In the genomic region with DNA sequence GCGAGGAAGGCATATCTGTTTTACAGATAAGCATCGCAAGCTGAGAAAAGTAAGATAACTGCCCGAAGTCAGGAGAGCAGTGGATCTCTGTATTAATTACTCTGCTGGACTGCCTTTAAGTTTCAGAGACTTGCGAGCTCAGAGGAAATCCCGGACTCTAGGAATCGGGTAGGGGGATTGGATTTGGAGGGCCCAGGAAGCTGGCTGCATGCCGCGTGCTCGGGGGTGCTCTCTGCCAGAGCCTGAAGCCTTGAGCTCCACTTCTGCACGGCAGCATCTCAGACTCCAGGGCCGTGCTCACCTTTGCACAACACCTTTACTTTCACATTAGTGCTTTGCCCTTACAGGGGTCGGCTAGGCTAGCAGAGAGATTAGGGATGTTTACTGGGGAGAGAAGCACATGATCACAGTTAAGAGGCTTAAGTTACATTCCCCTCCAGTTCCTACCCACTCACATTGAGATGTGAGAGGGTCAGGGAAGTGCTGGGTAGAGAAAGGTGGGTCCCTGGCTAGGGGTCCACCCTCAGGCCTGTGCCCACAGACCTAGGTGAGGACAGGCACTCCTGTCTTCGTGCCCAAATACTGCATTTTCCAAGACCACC, we compare ENCODE assay signal across 2 cellular contexts.
TF ChIP-seq lines count a peak whose summit lies in the region.

No MANE protein-coding gene starts in this region.

TF ChIP-seq in SK-N-SH, 30 proteins besides CTCF, POLR2A, EP300 and RAD21:
- no peak for TF ChIP-seq TAF1 (IDR thresholded peaks at IDR 0.05; ENCODE audit: borderline replicate concordance, low read depth, low read length)
- no peak for TF ChIP-seq RFX5 (IDR thresholded peaks at IDR 0.05; ENCODE audit: low read length)
- TF ChIP-seq FOXM1 (IDR thresholded peaks at IDR 0.05; ENCODE audit: low read depth): no peak
- TF ChIP-seq, protein P1, sequence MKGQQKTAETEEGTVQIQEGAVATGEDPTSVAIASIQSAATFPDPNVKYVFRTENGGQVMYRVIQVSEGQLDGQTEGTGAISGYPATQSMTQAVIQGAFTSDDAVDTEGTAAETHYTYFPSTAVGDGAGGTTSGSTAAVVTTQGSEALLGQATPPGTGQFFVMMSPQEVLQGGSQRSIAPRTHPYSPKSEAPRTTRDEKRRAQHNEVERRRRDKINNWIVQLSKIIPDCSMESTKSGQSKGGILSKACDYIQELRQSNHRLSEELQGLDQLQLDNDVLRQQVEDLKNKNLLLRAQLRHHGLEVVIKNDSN (IDR thresholded peaks at IDR 0.05; ENCODE audit: borderline replicate concordance, low read depth): no peak
- peak; percentile 64 for TF ChIP-seq GATA2 (CRISPR knock-in tag; IDR thresholded peaks at IDR 0.05)
TF ChIP-seq in SK-N-SH: peak in this region for 1.

TF ChIP-seq in SK-N-SH treated with all-trans-retinoic acid at 6 μM for 48 hours, 23 proteins besides CTCF, POLR2A, EP300 and RAD21:
- TF ChIP-seq, protein P2, sequence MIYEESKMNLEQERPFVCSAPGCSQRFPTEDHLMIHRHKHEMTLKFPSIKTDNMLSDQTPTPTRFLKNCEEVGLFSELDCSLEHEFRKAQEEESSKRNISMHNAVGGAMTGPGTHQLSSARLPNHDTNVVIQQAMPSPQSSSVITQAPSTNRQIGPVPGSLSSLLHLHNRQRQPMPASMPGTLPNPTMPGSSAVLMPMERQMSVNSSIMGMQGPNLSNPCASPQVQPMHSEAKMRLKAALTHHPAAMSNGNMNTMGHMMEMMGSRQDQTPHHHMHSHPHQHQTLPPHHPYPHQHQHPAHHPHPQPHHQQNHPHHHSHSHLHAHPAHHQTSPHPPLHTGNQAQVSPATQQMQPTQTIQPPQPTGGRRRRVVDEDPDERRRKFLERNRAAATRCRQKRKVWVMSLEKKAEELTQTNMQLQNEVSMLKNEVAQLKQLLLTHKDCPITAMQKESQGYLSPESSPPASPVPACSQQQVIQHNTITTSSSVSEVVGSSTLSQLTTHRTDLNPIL (CRISPR knock-in tag; IDR thresholded peaks at IDR 0.05; ENCODE audit: low read depth): no peak
- no peak for TF ChIP-seq ARNTL (CRISPR knock-in tag; IDR thresholded peaks at IDR 0.05; ENCODE audit: borderline replicate concordance, low read depth)
- no peak for TF ChIP-seq PPARA (CRISPR knock-in tag; IDR thresholded peaks at IDR 0.05; ENCODE audit: borderline replicate concordance)
- no peak for TF ChIP-seq RARB (CRISPR knock-in tag; IDR thresholded peaks at IDR 0.05)
- no peak for TF ChIP-seq ZNF8 (CRISPR knock-in tag; IDR thresholded peaks at IDR 0.05)
- TF ChIP-seq BACH2 (CRISPR knock-in tag; IDR thresholded peaks at IDR 0.05; ENCODE audit: borderline replicate concordance): no peak
- TF ChIP-seq SNAI2 (CRISPR knock-in tag; IDR thresholded peaks at IDR 0.05): no peak
- no peak for TF ChIP-seq OSR1 (CRISPR knock-in tag; IDR thresholded peaks at IDR 0.05)
- TF ChIP-seq ESRRG (CRISPR knock-in tag; IDR thresholded peaks at IDR 0.05): no peak
- TF ChIP-seq CSDC2 (CRISPR knock-in tag; IDR thresholded peaks at IDR 0.05): no peak
